ENCODE assay signal across 23 cellular contexts in genomic region chr2:202400937-202401336, GRCh38. TPM values are rescaled to one million over a fixed set of nuclear protein-coding genes. Genes with fewer than 3 reads are reported as not detected.
DNase-seq lines count a peak whose midpoint lies in the region; ATAC-seq, FAIRE-seq and TF ChIP-seq lines count a peak whose summit lies in the region.
"Had no signal": no experiment of that assay in that cellular context is flagged by ENCODE, and none has a peak within 500 bp of the region (broad histone marks: within the 10 kb centered on the region; RNA-seq: fewer than 3 reads in every experiment).

No MANE protein-coding gene starts in this region.

- peak; percentile 54 for FAIRE-seq in frontal cortex (lab: Jason Lieb, UNC)
- FAIRE-seq: GM12891 had no signal

- H3K27me3 ChIP-seq in Loucy (ENCODE audit: insufficient read depth, low read length, poor library complexity, severe bottlenecking): no peaks in the 10 kb centered on the region
- H3K27me3 ChIP-seq: BE2C had no signal

- TF ChIP-seq POLR2A in erythroblast (IDR thresholded peaks at IDR 0.05; ENCODE audit: low read length): no peak

- TF ChIP-seq CTCF in Loucy (conservative IDR thresholded peaks at IDR 0.05; ENCODE audit: low read length): no peak

- no peaks in the 10 kb centered on the region for H3K4me1 Mint-ChIP-seq in activated CD8-positive, alpha-beta T cell treated with anti-CD3 and anti-CD28 coated beads, Interleukin-2, amount 10 ng/mL, durations not matched to agents 7 days and 5 days (ENCODE audit: low read depth)

- H3K27me3 Mint-ChIP-seq in activated CD8-positive, alpha-beta T cell treated with anti-CD3 and anti-CD28 coated beads, Interleukin-2, amount 10 ng/mL, durations not matched to agents 7 days and 5 days (ENCODE audit: low read depth): no peaks in the 10 kb centered on the region
- H3K27me3 Mint-ChIP-seq: IgD-negative memory B cell had no signal

- no peak for DNase-seq in frontal cortex (ENCODE audit: low spot score in 2 of 2)
- DNase-seq in putamen (ENCODE audit: low spot score): peak; percentile 48
- no peak for DNase-seq in inferior parietal cortex (ENCODE audit: extremely low spot score)
- no peak for DNase-seq in activated CD8-positive, alpha-beta T cell treated with anti-CD3 and anti-CD28 coated beads, Interleukin-2, amount 10 ng/mL, durations not matched to agents 7 days and 5 days
- no peak for DNase-seq in erythroblast (lab: John Stamatoyannopoulos, UW)
- DNase-seq: BE2C, COR-L47, DMS 273 treated with DMSO at 0.1 percent for 48 hours, DMS79 treated with DMSO at 0.1 percent for 48 hours, GOT3, MV-4-11, NCI-H1105 treated with DMSO at 0.1 percent for 48 hours, NCI-H1694, NCI-H2081 treated with DMSO at 0.1 percent for 48 hours, NCI-H446 treated with DMSO at 0.1 percent for 48 hours, PC-9, SIG-M5, SK-N-SH had no signal

- H3K9me3 Mint-ChIP-seq in activated CD8-positive, alpha-beta T cell treated with anti-CD3 and anti-CD28 coated beads, Interleukin-2, amount 10 ng/mL, durations not matched to agents 7 days and 5 days (ENCODE audit: insufficient read depth): no peaks in the 10 kb centered on the region
- H3K9me3 Mint-ChIP-seq: IgD-negative memory B cell had no signal

- H2AFZ ChIP-seq in Loucy (ENCODE audit: low read length): no peak overlapping the region
- H2AFZ ChIP-seq: PC-9 had no signal

- peaks cover 66% of the 10 kb centered on the region for H3K79me2 ChIP-seq in Loucy (ENCODE audit: insufficient read depth, low read length)

- no peak overlapping the region for H3K4me3 Mint-ChIP-seq in activated CD8-positive, alpha-beta T cell treated with anti-CD3 and anti-CD28 coated beads, Interleukin-2, amount 10 ng/mL, durations not matched to agents 7 days and 5 days

- CTCF ChIA-PET in activated CD8-positive, alpha-beta T cell treated with anti-CD3 and anti-CD28 coated beads, Interleukin-2, amount 10 ng/mL, durations not matched to agents 7 days and 5 days (lab: Charles Lee): no interaction called here

- H3K9me3 ChIP-seq in Loucy (ENCODE audit: insufficient read depth, low read depth, low read length): no peaks in the 10 kb centered on the region
- H3K9me3 ChIP-seq: BE2C, SK-N-SH had no signal

- no peak overlapping the region for H3K4me3 ChIP-seq in Loucy (ENCODE audit: low read length, poor library complexity, severe bottlenecking)
- H3K4me3 ChIP-seq: PC-9 had no signal

- H3K36me3 ChIP-seq in Loucy (ENCODE audit: insufficient read depth, low read length): no peaks in the 10 kb centered on the region
- H3K36me3 ChIP-seq: BE2C had no signal

- peaks cover 24% of the 10 kb centered on the region for H3K4me1 ChIP-seq in Loucy (ENCODE audit: insufficient read depth, low read length, poor library complexity, severe bottlenecking)
- H3K4me1 ChIP-seq: BE2C had no signal

- H4K20me1 ChIP-seq in Loucy (ENCODE audit: insufficient read depth, low read length, poor library complexity, severe bottlenecking): peaks cover 16% of the 10 kb centered on the region

- POLR2A ChIA-PET in activated CD8-positive, alpha-beta T cell treated with anti-CD3 and anti-CD28 coated beads, Interleukin-2, amount 10 ng/mL, durations not matched to agents 7 days and 5 days (lab: Charles Lee): no interaction called here

- H3K36me3 Mint-ChIP-seq in activated CD8-positive, alpha-beta T cell treated with anti-CD3 and anti-CD28 coated beads, Interleukin-2, amount 10 ng/mL, durations not matched to agents 7 days and 5 days (ENCODE audit: low read depth): no peaks in the 10 kb centered on the region
- H3K36me3 Mint-ChIP-seq: IgD-negative memory B cell had no signal

- H3K27ac Mint-ChIP-seq in activated CD8-positive, alpha-beta T cell treated with anti-CD3 and anti-CD28 coated beads, Interleukin-2, amount 10 ng/mL, durations not matched to agents 7 days and 5 days: no peak overlapping the region
- H3K27ac Mint-ChIP-seq: IgD-negative memory B cell had no signal

- H3F3A ChIP-seq in Loucy (ENCODE audit: low read depth): no peaks in the 10 kb centered on the region

- H3K9ac ChIP-seq in Loucy (ENCODE audit: low read depth, low read length, poor library complexity, severe bottlenecking): no peak overlapping the region
- H3K9ac ChIP-seq: SK-N-SH had no signal

- ATAC-seq in GM18858 (IDR thresholded peaks at IDR 0.05; ENCODE audit: unreplicated experiment): peak; percentile 44
- no peak for ATAC-seq in activated CD8-positive, alpha-beta T cell treated with anti-CD3 and anti-CD28 coated beads, Interleukin-2, amount 10 ng/mL, durations not matched to agents 7 days and 5 days
- ATAC-seq: HCT116 had no signal

- peak overlapping the region; percentile 6 for H3K4me2 ChIP-seq in Loucy (ENCODE audit: low read depth, low read length, poor library complexity, severe bottlenecking)
- H3K4me2 ChIP-seq: PC-9, SK-N-SH had no signal

- H3K9me2 ChIP-seq in Loucy (replicated peaks; ENCODE audit: low read depth, low read length): no peaks in the 10 kb centered on the region
- H3K9me2 ChIP-seq: SK-N-SH had no signal

RNA-seq across cellular contexts. Expression of gene BMPR2, which starts 24.8 kb away (rescaled TPM):
- total RNA-seq in frontal cortex: 74.6 TPM
- total RNA-seq in activated CD8-positive, alpha-beta T cell treated with anti-CD3 and anti-CD28 coated beads, Interleukin-2, amount 10 ng/mL, durations not matched to agents 7 days and 5 days: 1 to 10 TPM; 6.3 to 7.0 TPM
